9 cellular contexts compared by ENCODE assay signal in genomic region chr17:6435968-6436367, GRCh38. TPM values are rescaled to one million over a fixed set of nuclear protein-coding genes. Genes with fewer than 3 reads are reported as not detected.
DNase-seq lines count a peak whose midpoint lies in the region; ATAC-seq lines count a peak whose summit lies in the region.
"Had no signal": no experiment of that assay in that cellular context is flagged by ENCODE, and none has a peak within 500 bp of the region (broad histone marks: within the 10 kb centered on the region; RNA-seq: fewer than 3 reads in every experiment).

No MANE protein-coding gene starts in this region.

- H3K27me3 Mint-ChIP-seq in activated CD4-positive, alpha-beta T cell treated with anti-CD3 and anti-CD28 coated beads, Interleukin-2, amount 10 ng/mL, durations not matched to agents 24 days and 14 days: peaks cover 63% of the 10 kb centered on the region
- peaks cover 17% of the 10 kb centered on the region for H3K27me3 Mint-ChIP-seq in memory B cell

- intact Hi-C loops in activated CD4-positive, alpha-beta T cell treated with anti-CD3 and anti-CD28 coated beads, Interleukin-2, amount 10 ng/mL, durations not matched to agents 24 days and 14 days (cut with micrococcal nuclease): loop anchor here (5.0 kb wide), 1 partner anchor 849 kb away; no protein-coding TSS in a partner anchor

- no peak overlapping the region for H3K4me3 Mint-ChIP-seq in activated CD4-positive, alpha-beta T cell treated with anti-CD3 and anti-CD28 coated beads, Interleukin-2, amount 10 ng/mL, durations not matched to agents 24 days and 14 days
- no peak overlapping the region for H3K4me3 Mint-ChIP-seq in memory B cell

- H3K27ac Mint-ChIP-seq in activated CD4-positive, alpha-beta T cell treated with anti-CD3 and anti-CD28 coated beads, Interleukin-2, amount 10 ng/mL, durations not matched to agents 24 days and 14 days: no peak overlapping the region
- H3K27ac Mint-ChIP-seq in memory B cell: no peak overlapping the region

- peaks cover 2% of the 10 kb centered on the region for H3K4me1 Mint-ChIP-seq in activated CD4-positive, alpha-beta T cell treated with anti-CD3 and anti-CD28 coated beads, Interleukin-2, amount 10 ng/mL, durations not matched to agents 24 days and 14 days
- H3K4me1 Mint-ChIP-seq in memory B cell: peaks cover 5% of the 10 kb centered on the region

- DNase-seq in AG08395 (ENCODE audit: low spot score) (peak; percentile 90), NCI-H460 (ENCODE audit: extremely low read depth, low read depth) (peak; percentile 62), dermis microvascular lymphatic vessel endothelial cell (ENCODE audit: low read depth in 2 of 2) (peak; percentile 37 to 63), memory B cell (ENCODE audit: low spot score in 2 of 2) (peak; percentile 47 to 56), mesenteric fat pad (ENCODE audit: low spot score) (no peak)
- peak; percentile 89 for DNase-seq in activated CD4-positive, alpha-beta T cell treated with anti-CD3 and anti-CD28 coated beads, Interleukin-2, amount 10 ng/mL, durations not matched to agents 24 days and 14 days
- peak; percentile 18 to 22 for DNase-seq in stimulated activated CD8-positive, alpha-beta memory T cell treated with anti-CD3 and anti-CD28 coated beads, Interleukin-4, amount 100 ng/mL, for 1 hour (ENCODE audit: low read depth in 2 of 2, low spot score in 1 of 2)

- ATAC-seq in GM18909 (IDR thresholded peaks at IDR 0.05; ENCODE audit: poor library complexity, unreplicated experiment): peak; percentile 52
- peak; percentile 85 for ATAC-seq in memory B cell (ENCODE audit: low read depth)

- H3K9me3 Mint-ChIP-seq in activated CD4-positive, alpha-beta T cell treated with anti-CD3 and anti-CD28 coated beads, Interleukin-2, amount 10 ng/mL, durations not matched to agents 24 days and 14 days: peaks cover 6% of the 10 kb centered on the region
- H3K9me3 Mint-ChIP-seq in memory B cell: no peaks in the 10 kb centered on the region

- peaks cover 2% of the 10 kb centered on the region for H3K36me3 Mint-ChIP-seq in activated CD4-positive, alpha-beta T cell treated with anti-CD3 and anti-CD28 coated beads, Interleukin-2, amount 10 ng/mL, durations not matched to agents 24 days and 14 days (ENCODE audit: low read depth)
- no peaks in the 10 kb centered on the region for H3K36me3 Mint-ChIP-seq in memory B cell

RNA-seq across cellular contexts. Expression of gene AIPL1, which starts 1.0 kb away (rescaled TPM):
- total RNA-seq in NCI-H460 (2014; rRNA removed; shearing (Covaris generic)): not detected in 2 replicates
- polyA plus RNA-seq in NCI-H460 (2014; cell fraction: nucleus; rRNA removed): not detected in 2 replicates
- total RNA-seq in activated CD4-positive, alpha-beta T cell treated with anti-CD3 and anti-CD28 coated beads, Interleukin-2, amount 10 ng/mL, durations not matched to agents 24 days and 14 days: not detected in 2 replicates
- total RNA-seq in dermis microvascular lymphatic vessel endothelial cell (not detected in 2 replicates), mesenteric fat pad (not detected)
- total RNA-seq: pulmonary artery endothelial cell had no signal

RNA-seq across cellular contexts. Expression of gene PIMREG, which starts 8.3 kb away (rescaled TPM):
- 33.9 and 36.5 TPM in 2 replicates for total RNA-seq in NCI-H460 (2014; rRNA removed; shearing (Covaris generic))
- polyA plus RNA-seq in NCI-H460 (2014; cell fraction: nucleus; rRNA removed): 79.2 and 86.6 TPM in 2 replicates
- 4.6 and 6.4 TPM in 2 replicates for total RNA-seq in activated CD4-positive, alpha-beta T cell treated with anti-CD3 and anti-CD28 coated beads, Interleukin-2, amount 10 ng/mL, durations not matched to agents 24 days and 14 days
- total RNA-seq in dermis microvascular lymphatic vessel endothelial cell (8.2 and 21.7 TPM in 2 replicates), mesenteric fat pad (not detected)
